In genomic region chr19:3762130-3762473, GRCh38 we compare ENCODE assay signal across 8 cellular contexts. TPM values are rescaled to one million over a fixed set of nuclear protein-coding genes. Genes with fewer than 3 reads are reported as not detected.
DNase-seq lines count a peak whose midpoint lies in the region; ATAC-seq and TF ChIP-seq lines count a peak whose summit lies in the region.

No MANE protein-coding gene starts in this region.

- H3K4me1 ChIP-seq in GM23338 (ENCODE audit: insufficient read depth) = peaks cover 3% of the 10 kb centered on the region
- peaks cover 0 to 46% (median 37%) of the 10 kb centered on the region in 4 donors for H3K4me1 ChIP-seq in sigmoid colon

- H4K20me1 ChIP-seq in GM23338 (replicated peaks; ENCODE audit: insufficient read depth) = no peaks in the 10 kb centered on the region

- H3K36me3 Mint-ChIP-seq in GM23338 (ENCODE audit: low read depth) = peaks cover 5% of the 10 kb centered on the region; the same call in 2 of the 3 replicates
- H3K36me3 Mint-ChIP-seq in T-cell = peaks cover 7% of the 10 kb centered on the region

- H3F3A ChIP-seq in GM23338 (replicated peaks; ENCODE audit: low read depth) = no peaks in the 10 kb centered on the region

- TF ChIP-seq CTCF in GM23338 (conservative IDR thresholded peaks at IDR 0.05; ENCODE audit: low read depth in 2 of 2) (no peak), fibroblast of mammary gland (conservative IDR thresholded peaks at IDR 0.05; ENCODE audit: control insufficient read depth, insufficient read depth, low read depth, low read length) (no peak), sigmoid colon (IDR thresholded peaks at IDR 0.05) (no peak), lower leg skin (IDR thresholded peaks at IDR 0.05) (no peak)

- POLR2A ChIA-PET in T-cell (lab: Charles Lee) = interaction anchor here in 1 of 2 donors (0.6 kb wide), 1 partner anchor 333 kb away, joined by 3 read pairs; no protein-coding TSS in a partner anchor

- peaks cover 22% of the 10 kb centered on the region for H3K79me2 ChIP-seq in GM23338 (replicated peaks; ENCODE audit: insufficient read depth)

- H3K9me3 Mint-ChIP-seq in GM23338 (peaks cover 2% of the 10 kb centered on the region; the same call in 1 of the 3 replicates), T-cell (no peaks in the 10 kb centered on the region)

- no peak overlapping the region for H3K27ac ChIP-seq in GM23338 (ENCODE audit: low read depth)
- H3K27ac ChIP-seq in sigmoid colon = peak overlapping the region; percentile 95 to 98 (median 96)

- H3K36me3 ChIP-seq in GM23338 (ENCODE audit: insufficient read depth) = no peaks in the 10 kb centered on the region
- H3K36me3 ChIP-seq in sigmoid colon = peaks cover under 1 to 52% (median 20%) of the 10 kb centered on the region in 4 donors

- H3K9me2 ChIP-seq in GM23338 (ENCODE audit: insufficient read depth) = no peaks in the 10 kb centered on the region; the same call in 1 of the 2 replicates

- H3K4me1 Mint-ChIP-seq in GM23338 = peaks cover 4% of the 10 kb centered on the region
- H3K4me1 Mint-ChIP-seq in T-cell = peaks cover 45 to 59% (median 53%) of the 10 kb centered on the region in 3 donors

- no peak for DNase-seq in GM23338 (ENCODE audit: low spot score)
- no peak for DNase-seq in T-cell
- no peak for DNase-seq in fibroblast of mammary gland (ENCODE audit: low read depth)
- no peak for DNase-seq in sigmoid colon
- DNase-seq in lower leg skin (ENCODE audit: low spot score in 2 of 2) = no peak

- H3K27me3 Mint-ChIP-seq in GM23338 (ENCODE audit: insufficient read depth, low read depth, poor library complexity) = peaks cover 11% of the 10 kb centered on the region
- no peaks in the 10 kb centered on the region for H3K27me3 Mint-ChIP-seq in T-cell

- TF ChIP-seq EP300 in sigmoid colon (IDR thresholded peaks at IDR 0.05) = no peak

- H3K27me3 ChIP-seq in GM23338 (ENCODE audit: insufficient read depth) = no peaks in the 10 kb centered on the region
- no peaks in the 10 kb centered on the region for H3K27me3 ChIP-seq in sigmoid colon

- ATAC-seq in GM23338 (no peak), T-cell (replicated peaks in 1 of 4) (no peak), GM21619 (IDR thresholded peaks at IDR 0.05; ENCODE audit: unreplicated experiment) (no peak), GM18909 (IDR thresholded peaks at IDR 0.05; ENCODE audit: poor library complexity, unreplicated experiment) (no peak), GM21515 (IDR thresholded peaks at IDR 0.05; ENCODE audit: unreplicated experiment) (no peak)

- H3K4me3 ChIP-seq in GM23338 (peak overlapping the region; percentile 99), fibroblast of mammary gland (ENCODE audit: control insufficient read depth, low read depth, low read length) (peak overlapping the region; percentile 80), sigmoid colon (peak overlapping the region in 2 of 4 donors; percentile 63 to 72), lower leg skin (ENCODE audit: low read depth, poor library complexity, severe bottlenecking) (no peak overlapping the region)

- no peak overlapping the region; the same call in 1 of the 2 replicates for H3K4me2 ChIP-seq in GM23338

- H2AFZ ChIP-seq in GM23338 = peak overlapping the region; percentile 76; the same call in 1 of the 2 replicates

- H3K4me3 Mint-ChIP-seq in GM23338 (peak overlapping the region; percentile 96), T-cell (peak overlapping the region; percentile 97 to 98 (median 97))

- CTCF ChIA-PET in T-cell (lab: Charles Lee) = interaction anchor here in 1 of 2 donors (0.6 to 2.0 kb wide), 7 partner anchors 23 to 1029 kb away, joined by 3 to 21 read pairs (median 5); no protein-coding TSS in a partner anchor

- 29 to 85% methylated on average over 1 of the region's 1 CpG for WGBS in sigmoid colon, 2 donors
- 42 to 49% methylated on average over 1 of the region's 1 CpG for WGBS in lower leg skin, 2 donors

- no peaks in the 10 kb centered on the region for H3K9me3 ChIP-seq in sigmoid colon

- H3K27ac Mint-ChIP-seq in GM23338 = peak overlapping the region; percentile 97
- peak overlapping the region; percentile 100 for H3K27ac Mint-ChIP-seq in T-cell

- intact Hi-C loops in sigmoid colon (cut with DNase I) = loop anchor here (5.0 kb wide), 2 partner anchors 95 to 210 kb away; partner anchors contain the start of gene DAPK3
- intact Hi-C loops in lower leg skin (cut with DNase I; ENCODE audit: low total_unique reads) = no loop called here

- TF ChIP-seq POLR2A in sigmoid colon (IDR thresholded peaks at IDR 0.05) (no peak), lower leg skin (IDR thresholded peaks at IDR 0.05) (no peak)

TF ChIP-seq in GM23338, 12 proteins besides CTCF, POLR2A, EP300 and RAD21 (continues in another document):
- no peak for TF ChIP-seq ZNF114 (CRISPR knock-in tag; IDR thresholded peaks at IDR 0.05)
- TF ChIP-seq ETS1 (IDR thresholded peaks at IDR 0.05) = no peak
- TF ChIP-seq REST (IDR thresholded peaks at IDR 0.05; ENCODE audit: unreplicated experiment) = no peak
- TF ChIP-seq EZH2phosphoT487 (IDR thresholded peaks at IDR 0.05; ENCODE audit: unreplicated experiment) = no peak
- TF ChIP-seq EZH2 (IDR thresholded peaks at IDR 0.05; ENCODE audit: low read depth, unreplicated experiment) = no peak
- TF ChIP-seq ZNF331 (CRISPR knock-in tag; IDR thresholded peaks at IDR 0.05; ENCODE audit: low read depth) = no peak
- TF ChIP-seq JUNB (IDR thresholded peaks at IDR 0.05; ENCODE audit: unreplicated experiment) = no peak
- no peak for TF ChIP-seq CREB1 (CRISPR knock-in tag; IDR thresholded peaks at IDR 0.05; ENCODE audit: low read depth)
- no peak for TF ChIP-seq NANOG (IDR thresholded peaks at IDR 0.05; ENCODE audit: borderline replicate concordance)

RNA-seq across cellular contexts. Expression of gene MRPL54, which starts 0.4 kb away (rescaled TPM):
- total RNA-seq in GM23338 (2014; rRNA removed; shearing (Covaris generic)) = 29.7 and 47.3 TPM in 2 replicates
- polyA plus RNA-seq in GM23338 (2016; fragmentation: Nextera tagmentation; extraction: Ambion mirVana) (89.9 and 93.1 TPM in 2 replicates), sigmoid colon (100 to 1,000 TPM in 2 of 3 donors, 10 to 100 TPM in 1; 87.7 to 185 (median 168) TPM)
- total RNA-seq in T-cell (10 to 100 TPM; 46.9 to 77.8 (median 52.2) TPM), sigmoid colon (100 to 1,000 TPM in 3 of 4 donors, 10 to 100 TPM in 1; 80.6 to 123 (median 103) TPM), lower leg skin (10 to 100 TPM; 45.0 to 72.8 (median 53.9) TPM)

RNA-seq across cellular contexts. Expression of gene APBA3, which starts 0.6 kb away (rescaled TPM):
- 31.8 and 56.1 TPM in 2 replicates for total RNA-seq in GM23338 (2014; rRNA removed; shearing (Covaris generic))
- 16.6 and 17.2 TPM in 2 replicates for polyA plus RNA-seq in GM23338 (2016; fragmentation: Nextera tagmentation; extraction: Ambion mirVana)
- 10 to 100 TPM; 57.3 to 99.0 (median 78.2) TPM for total RNA-seq in T-cell
- 10 to 100 TPM; 17.8 to 42.9 (median 23.0) TPM for total RNA-seq in sigmoid colon
- polyA plus RNA-seq in sigmoid colon = 10 to 100 TPM; 12.0 to 19.5 (median 13.2) TPM
- total RNA-seq in lower leg skin = 10 to 100 TPM; 21.8 to 34.6 (median 31.8) TPM

RNA-seq across cellular contexts. Expression of gene RAX2, which starts 9.9 kb away (rescaled TPM):
- not detected in 2 replicates for total RNA-seq in GM23338 (2014; rRNA removed; shearing (Covaris generic))
- polyA plus RNA-seq in GM23338 (2016; fragmentation: Nextera tagmentation; extraction: Ambion mirVana) (0.13 TPM in 1 of 2 replicates, not detected in the other), sigmoid colon (not detected)
- total RNA-seq in T-cell (not detected), sigmoid colon (not detected), lower leg skin (not detected)

RNA-seq across cellular contexts. Expression of gene MATK, which starts 24.1 kb away (rescaled TPM):
- 21.4 and 30.3 TPM in 2 replicates for total RNA-seq in GM23338 (2014; rRNA removed; shearing (Covaris generic))
- polyA plus RNA-seq in GM23338 (2016; fragmentation: Nextera tagmentation; extraction: Ambion mirVana) = 13.4 and 14.1 TPM in 2 replicates
- total RNA-seq in T-cell = 10 to 100 TPM in 4 of 5 donors, 1 to 10 TPM in 1; 9.2 to 41.4 (median 20.6) TPM
- total RNA-seq in sigmoid colon = 1 to 10 TPM in 1 of 4 donors, not detected in 3; 1.8 TPM
- polyA plus RNA-seq in sigmoid colon = 1 to 10 TPM in 2 of 3 donors, not detected in 1; 6.6 to 7.7 TPM
- 1 to 10 TPM; 2.1 to 5.8 (median 3.3) TPM for total RNA-seq in lower leg skin

RNA-seq across cellular contexts. Expression of gene TJP3, which starts 53.9 kb away (rescaled TPM):
- 19.8 and 23.9 TPM in 2 replicates for total RNA-seq in GM23338 (2014; rRNA removed; shearing (Covaris generic))
- 14.1 and 18.2 TPM in 2 replicates for polyA plus RNA-seq in GM23338 (2016; fragmentation: Nextera tagmentation; extraction: Ambion mirVana)
- total RNA-seq in T-cell = 10 to 100 TPM; 12.6 to 28.9 (median 19.4) TPM
- total RNA-seq in sigmoid colon = 1 to 10 TPM in 1 of 4 donors, under 1 TPM in 2, not detected in 1; 0.33 to 2.8 (median 0.36) TPM
- polyA plus RNA-seq in sigmoid colon = 100 to 1,000 TPM; 158 to 245 (median 168) TPM
- total RNA-seq in lower leg skin = 10 to 100 TPM; 27.3 to 60.9 (median 35.6) TPM
